In the genomic region with DNA sequence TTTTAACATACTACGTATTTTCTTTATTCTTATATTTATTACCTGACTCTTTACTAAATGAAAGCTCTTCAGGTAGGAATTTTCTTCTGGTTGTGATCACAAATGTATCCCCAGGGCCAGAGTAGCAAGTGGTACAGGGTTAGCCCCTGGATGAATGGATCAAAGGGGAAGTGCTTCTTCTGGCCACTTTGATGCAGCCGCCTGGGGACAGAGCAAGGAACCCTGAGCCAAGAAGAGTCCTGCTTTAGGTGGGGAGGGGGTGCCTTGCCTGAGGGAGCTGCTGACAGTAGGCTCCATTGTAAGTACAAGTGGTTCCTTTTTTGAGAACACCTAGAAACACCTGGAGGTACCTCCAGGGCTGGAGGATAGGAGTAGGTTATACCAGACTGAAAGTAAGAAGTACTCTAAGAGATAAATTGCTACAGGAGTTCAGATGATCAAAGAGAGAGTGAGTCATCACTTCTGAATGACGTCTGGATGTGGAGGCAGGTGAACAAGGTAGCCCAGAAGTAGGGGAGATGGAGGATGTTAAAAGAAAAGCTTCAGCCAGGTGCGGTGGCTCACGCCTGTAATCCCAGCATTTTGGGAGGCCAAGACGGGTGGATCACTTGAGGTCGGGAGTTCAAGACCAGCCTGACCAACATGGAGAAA, we compare ENCODE assay signal across 19 cellular contexts.
"Had no signal": no experiment of that assay in that cellular context is flagged by ENCODE, and none has a peak within 500 bp of the region (broad histone marks: within the 10 kb centered on the region; RNA-seq: fewer than 3 reads in every experiment).

No MANE protein-coding gene starts in this region.

- DNase-seq: activated CD4-positive, alpha-beta T cell treated with anti-CD3 and anti-CD28 coated beads, Interleukin-2, amount 50 U/mL, for 4 hours; activated effector memory CD4-positive, alpha-beta T cell treated with Interleukin-2 at 50 U/mL for 16 hours; activated T-cell treated with anti-CD3 and anti-CD28 coated beads, Interleukin-2, amount 50 U/mL, for 1 hour; amygdala; dermis blood vessel endothelial cell; esophagus squamous epithelium; foreskin fibroblast; left lung; occipital lobe; stimulated activated CD4-positive, alpha-beta T cell treated with anti-CD3 and anti-CD28 coated beads, Interleukin-15, amount 100 ng/mL, for 24 hours; stimulated activated CD4-positive, alpha-beta T cell treated with anti-CD3 and anti-CD28 coated beads, Interleukin-4, amount 100 ng/mL, for 24 hours; stimulated activated naive CD8-positive, alpha-beta T cell treated with anti-CD3 and anti-CD28 coated beads, Interleukin-15, amount 100 ng/mL, for 72 hours; testis; upper lobe of right lung had no signal

- H3K27ac Mint-ChIP-seq: activated naive CD4-positive, alpha-beta T cell treated with anti-CD3 and anti-CD28 coated beads, Interleukin-2, amount 50 U/mL, for 24 hours; brain; memory B cell; natural killer cell treated with Interleukin-12 subunit alpha and Interleukin-12 subunit beta and Interleukin-15 and Interleukin-18, amount 100 ng/mL, for 72 hours; stimulated activated naive CD8-positive, alpha-beta T cell treated with anti-CD3 and anti-CD28 coated beads, Interleukin-15, amount 100 ng/mL, for 72 hours had no signal

- H3K4me1 ChIP-seq: left lung, testis, upper lobe of right lung had no signal

- H3K9me3 ChIP-seq: esophagus squamous epithelium, left lung, testis, upper lobe of right lung had no signal

- ATAC-seq: activated CD4-positive, CD25-positive, alpha-beta regulatory T cell treated with anti-CD3 and anti-CD28 coated beads, Interleukin-2, amount 50 U/mL, for 24 hours; left lung; natural killer cell treated with Interleukin-12 subunit alpha and Interleukin-12 subunit beta and Interleukin-15 and Interleukin-18, amount 100 ng/mL, for 72 hours; stimulated activated naive CD8-positive, alpha-beta T cell treated with anti-CD3 and anti-CD28 coated beads, Interleukin-15, amount 100 ng/mL, for 72 hours; upper lobe of right lung had no signal

- H3K4me3 Mint-ChIP-seq: activated naive CD4-positive, alpha-beta T cell treated with anti-CD3 and anti-CD28 coated beads, Interleukin-2, amount 50 U/mL, for 24 hours; brain; memory B cell; natural killer cell treated with Interleukin-12 subunit alpha and Interleukin-12 subunit beta and Interleukin-15 and Interleukin-18, amount 100 ng/mL, for 72 hours; stimulated activated naive CD8-positive, alpha-beta T cell treated with anti-CD3 and anti-CD28 coated beads, Interleukin-15, amount 100 ng/mL, for 72 hours had no signal

- H3K4me3 ChIP-seq: esophagus squamous epithelium, left lung, testis, upper lobe of right lung had no signal

- H3K4me1 Mint-ChIP-seq: activated naive CD4-positive, alpha-beta T cell treated with anti-CD3 and anti-CD28 coated beads, Interleukin-2, amount 50 U/mL, for 24 hours; memory B cell; stimulated activated naive CD8-positive, alpha-beta T cell treated with anti-CD3 and anti-CD28 coated beads, Interleukin-15, amount 100 ng/mL, for 72 hours had no signal

- H3K36me3 Mint-ChIP-seq: activated naive CD4-positive, alpha-beta T cell treated with anti-CD3 and anti-CD28 coated beads, Interleukin-2, amount 50 U/mL, for 24 hours; brain; memory B cell; natural killer cell treated with Interleukin-12 subunit alpha and Interleukin-12 subunit beta and Interleukin-15 and Interleukin-18, amount 100 ng/mL, for 72 hours had no signal

- H3K9me3 Mint-ChIP-seq: activated naive CD4-positive, alpha-beta T cell treated with anti-CD3 and anti-CD28 coated beads, Interleukin-2, amount 50 U/mL, for 24 hours; brain; memory B cell; natural killer cell treated with Interleukin-12 subunit alpha and Interleukin-12 subunit beta and Interleukin-15 and Interleukin-18, amount 100 ng/mL, for 72 hours had no signal

- H3K27ac ChIP-seq: esophagus squamous epithelium, left lung, testis, upper lobe of right lung had no signal

- H3K27me3 ChIP-seq: esophagus squamous epithelium, left lung, testis, upper lobe of right lung had no signal

- H3K36me3 ChIP-seq: esophagus squamous epithelium, left lung, upper lobe of right lung had no signal
